13 cellular contexts compared by ENCODE assay signal in genomic region chr5:131209175-131209505, GRCh38. TPM values are rescaled to one million over a fixed set of nuclear protein-coding genes. Genes with fewer than 3 reads are reported as not detected.
DNase-seq lines count a peak whose midpoint lies in the region; ATAC-seq and TF ChIP-seq lines count a peak whose summit lies in the region.
"Had no signal": no experiment of that assay in that cellular context is flagged by ENCODE, and none has a peak within 500 bp of the region (broad histone marks: within the 10 kb centered on the region; RNA-seq: fewer than 3 reads in every experiment).

No MANE protein-coding gene starts in this region.

- no peaks in the 10 kb centered on the region for H3K9me3 Mint-ChIP-seq in CD4-positive, alpha-beta memory T cell
- H3K9me3 Mint-ChIP-seq in GM23338, result no peaks in the 10 kb centered on the region
- H3K9me3 Mint-ChIP-seq in activated CD8-positive, alpha-beta T cell treated with anti-CD3 and anti-CD28 coated beads for 36 hours, result no peaks in the 10 kb centered on the region
- no peaks in the 10 kb centered on the region for H3K9me3 Mint-ChIP-seq in naive B cell

- H3K4me1 Mint-ChIP-seq in CD4-positive, alpha-beta memory T cell, result peaks cover 36 to 54% (median 46%) of the 10 kb centered on the region in 4 donors
- peaks cover 19% of the 10 kb centered on the region; the same call in 2 of the 3 replicates for H3K4me1 Mint-ChIP-seq in GM23338
- peaks cover 63% of the 10 kb centered on the region for H3K4me1 Mint-ChIP-seq in activated CD8-positive, alpha-beta T cell treated with anti-CD3 and anti-CD28 coated beads for 36 hours (ENCODE audit: low read depth)
- peaks cover 39 to 48% (median 44%) of the 10 kb centered on the region in 3 donors for H3K4me1 Mint-ChIP-seq in naive B cell

- peak overlapping the region; percentile 50 to 89 (median 84) for H3K4me3 Mint-ChIP-seq in CD4-positive, alpha-beta memory T cell
- H3K4me3 Mint-ChIP-seq in GM23338, result no peak overlapping the region
- peak overlapping the region; percentile 76 for H3K4me3 Mint-ChIP-seq in activated CD8-positive, alpha-beta T cell treated with anti-CD3 and anti-CD28 coated beads for 36 hours
- H3K4me3 Mint-ChIP-seq in naive B cell, result peak overlapping the region; percentile 79 to 98 (median 90)

- POLR2A ChIA-PET in CD4-positive, alpha-beta memory T cell (lab: Charles Lee; ENCODE audit: partially characterized antibody), result interaction anchor here (0.9 to 4.8 kb wide), 16 partner anchors 13 to 173 kb away, joined by 3 to 45 read pairs (median 5); partner anchors contain the start of gene CDC42SE2
- POLR2A ChIA-PET in activated CD8-positive, alpha-beta T cell treated with anti-CD3 and anti-CD28 coated beads for 36 hours (lab: Charles Lee), result interaction anchor here (0.6 to 2.7 kb wide), 12 partner anchors 13 to 185 kb away, joined by 3 to 13 read pairs (median 3); no protein-coding TSS in a partner anchor

- no peak for TF ChIP-seq CTCF in GM23338 (conservative IDR thresholded peaks at IDR 0.05; ENCODE audit: low read depth in 2 of 2)
- no peak for TF ChIP-seq CTCF in activated CD8-positive, alpha-beta T cell treated with anti-CD3 and anti-CD28 coated beads for 36 hours (IDR thresholded peaks at IDR 0.05)
- TF ChIP-seq CTCF in smooth muscle cell (IDR thresholded peaks at IDR 0.05; ENCODE audit: borderline replicate concordance, insufficient read depth, poor library complexity, severe bottlenecking), result no peak

- H3K79me2 ChIP-seq in GM23338 (replicated peaks; ENCODE audit: insufficient read depth) (no peaks in the 10 kb centered on the region), smooth muscle cell (ENCODE audit: low read depth) (no peaks in the 10 kb centered on the region)

- no peaks in the 10 kb centered on the region for H3K27me3 Mint-ChIP-seq in CD4-positive, alpha-beta memory T cell
- H3K27me3 Mint-ChIP-seq in GM23338 (ENCODE audit: insufficient read depth, low read depth, poor library complexity) (peaks cover 7% of the 10 kb centered on the region), naive B cell (no peaks in the 10 kb centered on the region)
- H3K27me3 Mint-ChIP-seq in activated CD8-positive, alpha-beta T cell treated with anti-CD3 and anti-CD28 coated beads for 36 hours, result no peaks in the 10 kb centered on the region

- H3K4me3 ChIP-seq in CD4-positive, alpha-beta memory T cell (ENCODE audit: low read length in 2 of 2), result peak overlapping the region in 1 of 2 donors; percentile 25
- H3K4me3 ChIP-seq in GM23338, result no peak overlapping the region
- H3K4me3 ChIP-seq in smooth muscle cell, result no peak overlapping the region
- H3K4me3 ChIP-seq: lung, sigmoid colon had no signal

- intact Hi-C loops in CD4-positive, alpha-beta memory T cell (cut with micrococcal nuclease), result loop anchor here (1.0 to 2.0 kb wide), 5 partner anchors 16 to 173 kb away; partner anchors contain the start of gene LYRM7
- intact Hi-C loops in activated CD8-positive, alpha-beta T cell treated with anti-CD3 and anti-CD28 coated beads for 36 hours (cut with micrococcal nuclease), result loop anchor here (2.0 kb wide), 2 partner anchors 38 to 48 kb away; partner anchors contain the start of gene LYRM7

- peaks cover 52% of the 10 kb centered on the region for H3K4me1 ChIP-seq in CD4-positive, alpha-beta memory T cell (ENCODE audit: insufficient read depth, low read length)
- H3K4me1 ChIP-seq in GM23338 (ENCODE audit: insufficient read depth) (peaks cover 5% of the 10 kb centered on the region; the same call in 1 of the 2 replicates), smooth muscle cell (ENCODE audit: low read depth) (peaks cover 12% of the 10 kb centered on the region)
- H3K4me1 ChIP-seq: foreskin keratinocyte, sigmoid colon had no signal

- H3K9me2 ChIP-seq in GM23338 (ENCODE audit: insufficient read depth), result no peaks in the 10 kb centered on the region

- H3K27ac Mint-ChIP-seq in CD4-positive, alpha-beta memory T cell, result peak overlapping the region; percentile 91 to 99 (median 98)
- H3K27ac Mint-ChIP-seq in GM23338 (no peak overlapping the region), naive B cell (peak overlapping the region; percentile 97 to 99 (median 99))
- peak overlapping the region; percentile 97 for H3K27ac Mint-ChIP-seq in activated CD8-positive, alpha-beta T cell treated with anti-CD3 and anti-CD28 coated beads for 36 hours

- peak overlapping the region; percentile 75 for H3K27ac ChIP-seq in CD4-positive, alpha-beta memory T cell (ENCODE audit: low read depth, low read length)
- H3K27ac ChIP-seq in GM23338 (ENCODE audit: low read depth) (no peak overlapping the region), smooth muscle cell (ENCODE audit: low read depth) (no peak overlapping the region)
- H3K27ac ChIP-seq: brain microvascular endothelial cell, foreskin keratinocyte, sigmoid colon had no signal

- CTCF ChIA-PET in CD4-positive, alpha-beta memory T cell (lab: Charles Lee; ENCODE audit: partially characterized antibody), result interaction anchor here (0.8 to 2.0 kb wide), 8 partner anchors 12 to 173 kb away, joined by 3 to 12 read pairs (median 4); no protein-coding TSS in a partner anchor
- CTCF ChIA-PET in activated CD8-positive, alpha-beta T cell treated with anti-CD3 and anti-CD28 coated beads for 36 hours (lab: Charles Lee), result interaction anchor here (0.9 to 1.3 kb wide), 5 partner anchors 9 to 173 kb away, joined by 3 to 7 read pairs (median 3); partner anchors contain the start of gene CDC42SE2

- H3K9me3 ChIP-seq in CD4-positive, alpha-beta memory T cell (ENCODE audit: control insufficient read depth in 1 of 2, low read length in 2 of 2), result no peaks in the 10 kb centered on the region
- no peaks in the 10 kb centered on the region for H3K9me3 ChIP-seq in smooth muscle cell (replicated peaks; ENCODE audit: low read depth)
- H3K9me3 ChIP-seq: sigmoid colon had no signal

- H3K4me2 ChIP-seq in GM23338 (no peak overlapping the region), smooth muscle cell (no peak overlapping the region)

- ATAC-seq in GM23338, result peak; percentile 38; the same call in 2 of the 3 replicates
- no peak for ATAC-seq in activated CD8-positive, alpha-beta T cell treated with anti-CD3 and anti-CD28 coated beads for 36 hours
- ATAC-seq in naive B cell (ENCODE audit: low read depth in 2 of 2), result no peak
- ATAC-seq in HG02870 (IDR thresholded peaks at IDR 0.05; ENCODE audit: unreplicated experiment), result no peak
- ATAC-seq: foreskin keratinocyte had no signal

- H3F3A ChIP-seq in GM23338 (replicated peaks; ENCODE audit: low read depth) (no peaks in the 10 kb centered on the region), smooth muscle cell (ENCODE audit: low read depth) (no peaks in the 10 kb centered on the region)

- no peaks in the 10 kb centered on the region for H3K36me3 Mint-ChIP-seq in CD4-positive, alpha-beta memory T cell
- H3K36me3 Mint-ChIP-seq in GM23338 (ENCODE audit: low read depth) (no peaks in the 10 kb centered on the region), naive B cell (peaks cover 6 to 8% of the 10 kb centered on the region in 2 donors)
- peaks cover 10% of the 10 kb centered on the region for H3K36me3 Mint-ChIP-seq in activated CD8-positive, alpha-beta T cell treated with anti-CD3 and anti-CD28 coated beads for 36 hours (ENCODE audit: low read depth)

- no peak for DNase-seq in CD4-positive, alpha-beta memory T cell
- DNase-seq in GM23338 (ENCODE audit: low spot score), result no peak
- no peak for DNase-seq in activated CD8-positive, alpha-beta T cell treated with anti-CD3 and anti-CD28 coated beads for 36 hours
- no peak for DNase-seq in naive B cell
- DNase-seq in smooth muscle cell (lab: John Stamatoyannopoulos, UW; ENCODE audit: unreplicated experiment), result no peak
- DNase-seq in effector CD8-positive, alpha-beta T cell (lab: John Stamatoyannopoulos, UW), result no peak
- DNase-seq: brain microvascular endothelial cell, foreskin keratinocyte, NCI-H2081 treated with DMSO at 0.1 percent for 48 hours, NCI-H748 treated with DMSO at 0.1 percent for 48 hours, sigmoid colon had no signal

- 100% methylated on average over 1 of the region's 1 CpG for WGBS in smooth muscle cell (ENCODE audit: low lambda C conversion rate)

- no peaks in the 10 kb centered on the region for H4K20me1 ChIP-seq in GM23338 (replicated peaks; ENCODE audit: insufficient read depth)
- no peaks in the 10 kb centered on the region for H4K20me1 ChIP-seq in smooth muscle cell (ENCODE audit: low read depth)

- no peak overlapping the region for H3K9ac ChIP-seq in smooth muscle cell (ENCODE audit: low read depth)

- peak overlapping the region; percentile 89 for H2AFZ ChIP-seq in GM23338
- H2AFZ ChIP-seq in smooth muscle cell (ENCODE audit: low read depth), result no peak overlapping the region

- no peaks in the 10 kb centered on the region for H3K27me3 ChIP-seq in CD4-positive, alpha-beta memory T cell (ENCODE audit: insufficient read depth, low read length)
- H3K27me3 ChIP-seq in GM23338 (ENCODE audit: insufficient read depth), result no peaks in the 10 kb centered on the region
- H3K27me3 ChIP-seq in smooth muscle cell (ENCODE audit: low read depth), result no peaks in the 10 kb centered on the region
- H3K27me3 ChIP-seq: brain microvascular endothelial cell, foreskin keratinocyte, sigmoid colon had no signal

- H3K36me3 ChIP-seq in CD4-positive, alpha-beta memory T cell (ENCODE audit: insufficient read depth, low read length), result no peaks in the 10 kb centered on the region
- H3K36me3 ChIP-seq in GM23338 (ENCODE audit: insufficient read depth), result no peaks in the 10 kb centered on the region
- no peaks in the 10 kb centered on the region for H3K36me3 ChIP-seq in smooth muscle cell (ENCODE audit: low read depth)
- H3K36me3 ChIP-seq: brain microvascular endothelial cell, sigmoid colon had no signal

RNA-seq across cellular contexts. Expression of gene LYRM7, which starts 38.4 kb away (rescaled TPM):
- total RNA-seq in CD4-positive, alpha-beta memory T cell, result 10 to 100 TPM; 16.7 to 18.4 TPM
- polyA plus RNA-seq in CD4-positive, alpha-beta memory T cell, result 10 to 100 TPM in 1 of 2 donors, 1 to 10 TPM in 1; 7.0 to 11.4 TPM
- 11.3 and 38.4 TPM in 2 replicates for total RNA-seq in GM23338 (2014; rRNA removed; shearing (Covaris generic))
- polyA plus RNA-seq in GM23338 (2016; fragmentation: Nextera tagmentation; extraction: Ambion mirVana) (24.2 and 34.8 TPM in 2 replicates), naive B cell (ENCODE audit: low read depth in 6 of 6) (10 to 100 TPM in 3 of 6 donors, 1 to 10 TPM in 3; 5.8 to 11.4 (median 9.6) TPM), smooth muscle cell (11.5 and 12.9 TPM in 2 replicates)
- total RNA-seq in activated CD8-positive, alpha-beta T cell treated with anti-CD3 and anti-CD28 coated beads for 36 hours, result 10 to 100 TPM; 23.2 to 24.0 TPM
- 6.7 and 52.2 TPM in 2 replicates for total RNA-seq in smooth muscle cell

RNA-seq across cellular contexts. Expression of gene HINT1, which starts 44.1 kb away (rescaled TPM):
- total RNA-seq in CD4-positive, alpha-beta memory T cell, result 100 to 1,000 TPM; 278 to 289 TPM
- 100 to 1,000 TPM; 445 to 559 TPM for polyA plus RNA-seq in CD4-positive, alpha-beta memory T cell
- 165 and 171 TPM in 2 replicates for total RNA-seq in GM23338 (2014; rRNA removed; shearing (Covaris generic))
- 608 and 687 TPM in 2 replicates for polyA plus RNA-seq in GM23338 (2016; fragmentation: Nextera tagmentation; extraction: Ambion mirVana)
- total RNA-seq in activated CD8-positive, alpha-beta T cell treated with anti-CD3 and anti-CD28 coated beads for 36 hours, result 100 to 1,000 TPM; 317 to 322 TPM
- polyA plus RNA-seq in naive B cell (ENCODE audit: low read depth in 6 of 6), result 100 to 1,000 TPM; 346 to 502 (median 420) TPM
- total RNA-seq in smooth muscle cell, result 201 and 238 TPM in 2 replicates
- polyA plus RNA-seq in smooth muscle cell, result 293 and 319 TPM in 2 replicates

RNA-seq across cellular contexts. Expression of gene CDC42SE2, which starts 54.7 kb away (rescaled TPM):
- 100 to 1,000 TPM; 298 to 316 TPM for total RNA-seq in CD4-positive, alpha-beta memory T cell
- 100 to 1,000 TPM; 414 to 773 TPM for polyA plus RNA-seq in CD4-positive, alpha-beta memory T cell
- total RNA-seq in GM23338 (2014; rRNA removed; shearing (Covaris generic)), result 35.5 and 36.2 TPM in 2 replicates
- polyA plus RNA-seq in GM23338 (2016; fragmentation: Nextera tagmentation; extraction: Ambion mirVana), result 22.3 and 24.2 TPM in 2 replicates
- total RNA-seq in activated CD8-positive, alpha-beta T cell treated with anti-CD3 and anti-CD28 coated beads for 36 hours, result 100 to 1,000 TPM; 100 to 102 TPM
- 100 to 1,000 TPM; 168 to 314 (median 243) TPM for polyA plus RNA-seq in naive B cell (ENCODE audit: low read depth in 6 of 6)
- total RNA-seq in smooth muscle cell, result 24.0 and 31.5 TPM in 2 replicates
- 12.6 and 16.4 TPM in 2 replicates for polyA plus RNA-seq in smooth muscle cell
